ENCODE assay signal across 8 cellular contexts in the genomic region with DNA sequence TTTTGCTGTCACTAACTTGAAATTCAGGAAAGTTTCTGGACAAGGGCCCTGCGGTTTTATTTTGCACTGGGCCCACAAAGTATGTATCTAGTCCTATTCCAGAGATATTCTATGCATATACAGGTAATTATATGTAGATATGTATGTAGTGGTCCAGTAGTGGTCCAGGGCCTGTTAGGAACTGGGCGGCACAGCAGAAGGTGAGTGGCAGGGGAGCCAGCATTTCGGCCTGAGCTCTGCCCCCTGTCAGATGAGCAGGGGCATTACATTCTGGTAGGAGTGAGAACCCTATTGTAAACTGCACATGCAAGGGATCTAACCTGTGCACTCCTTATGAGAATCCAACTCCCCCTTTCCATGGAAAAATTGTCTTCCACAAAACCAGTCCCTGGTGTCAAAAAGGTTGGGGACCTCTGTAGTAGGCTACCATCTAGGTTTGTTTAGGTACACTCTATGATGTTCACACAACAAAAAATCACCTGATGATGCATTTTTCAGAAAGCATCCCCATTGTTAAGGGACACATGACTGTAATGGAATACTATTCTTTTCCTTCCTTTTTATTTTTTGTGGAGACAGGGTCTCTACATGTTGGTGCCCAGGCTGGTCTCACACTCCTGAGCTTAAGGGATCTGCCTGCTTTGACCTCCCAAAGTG. TPM values are rescaled to one million over a fixed set of nuclear protein-coding genes. Genes with fewer than 3 reads are reported as not detected.
DNase-seq lines count a peak whose midpoint lies in the region; ATAC-seq lines count a peak whose summit lies in the region.

No MANE protein-coding gene starts in this region.

- no peak overlapping the region for H3K27ac ChIP-seq in CD8-positive, alpha-beta memory T cell (ENCODE audit: low read depth, low read length)

- CTCF ChIA-PET in CD8-positive, alpha-beta memory T cell (lab: Charles Lee), result no interaction called here

- no peaks in the 10 kb centered on the region for H3K9me3 ChIP-seq in CD8-positive, alpha-beta memory T cell (ENCODE audit: low read length)
- no peaks in the 10 kb centered on the region for H3K9me3 ChIP-seq in HAP-1

- no peaks in the 10 kb centered on the region for H3K27me3 Mint-ChIP-seq in CD8-positive, alpha-beta memory T cell
- peaks cover 0 to 7% (median 0%) of the 10 kb centered on the region in 3 donors for H3K27me3 Mint-ChIP-seq in immature natural killer cell (ENCODE audit: low read depth in 3 of 3)
- no peaks in the 10 kb centered on the region for H3K27me3 Mint-ChIP-seq in activated T-cell treated with anti-CD3 and anti-CD28 coated beads, Interleukin-2, amount 50 U/mL, for 24 hours

- H3K4me1 Mint-ChIP-seq in CD8-positive, alpha-beta memory T cell, result peaks cover 20 to 45% (median 39%) of the 10 kb centered on the region in 3 donors
- peaks cover 48 to 60% of the 10 kb centered on the region in 2 donors for H3K4me1 Mint-ChIP-seq in immature natural killer cell
- peaks cover 55% of the 10 kb centered on the region for H3K4me1 Mint-ChIP-seq in activated T-cell treated with anti-CD3 and anti-CD28 coated beads, Interleukin-2, amount 50 U/mL, for 24 hours (ENCODE audit: low read depth)

- intact Hi-C loops in posterior vena cava (cut with DNase I), result no loop called here

- peaks cover 62% of the 10 kb centered on the region for H3K4me1 ChIP-seq in CD8-positive, alpha-beta memory T cell (ENCODE audit: insufficient read depth, low read length)
- peaks cover 12% of the 10 kb centered on the region for H3K4me1 ChIP-seq in HAP-1

- H3K27ac Mint-ChIP-seq in CD8-positive, alpha-beta memory T cell, result peak overlapping the region in 6 of 8 donors; percentile 28 to 89 (median 78)
- H3K27ac Mint-ChIP-seq in immature natural killer cell, result peak overlapping the region in 4 of 6 donors; percentile 61 to 78 (median 74)
- H3K27ac Mint-ChIP-seq in activated T-cell treated with anti-CD3 and anti-CD28 coated beads, Interleukin-2, amount 50 U/mL, for 24 hours, result no peak overlapping the region

- H3K36me3 ChIP-seq in CD8-positive, alpha-beta memory T cell (ENCODE audit: insufficient read depth, low read length), result no peaks in the 10 kb centered on the region
- peaks cover 13% of the 10 kb centered on the region for H3K36me3 ChIP-seq in HAP-1 (replicated peaks)

- H3K4me3 ChIP-seq in CD8-positive, alpha-beta memory T cell (ENCODE audit: low read length), result peak overlapping the region; percentile 29
- no peak overlapping the region for H3K4me3 ChIP-seq in HAP-1

- in situ Hi-C loops in HAP-1 (cut with MboI; ENCODE audit: low sequenced_read_pairs), result no loop called here

- no peaks in the 10 kb centered on the region for H3K9me3 Mint-ChIP-seq in CD8-positive, alpha-beta memory T cell
- no peaks in the 10 kb centered on the region for H3K9me3 Mint-ChIP-seq in immature natural killer cell
- H3K9me3 Mint-ChIP-seq in activated T-cell treated with anti-CD3 and anti-CD28 coated beads, Interleukin-2, amount 50 U/mL, for 24 hours, result no peaks in the 10 kb centered on the region

- no peaks in the 10 kb centered on the region for H3K27me3 ChIP-seq in CD8-positive, alpha-beta memory T cell (ENCODE audit: insufficient read depth, low read length, poor library complexity, severe bottlenecking)
- H3K27me3 ChIP-seq in HAP-1 (ENCODE audit: low read depth), result no peaks in the 10 kb centered on the region

- peaks cover 0 to 23% (median 9%) of the 10 kb centered on the region in 3 donors for H3K36me3 Mint-ChIP-seq in CD8-positive, alpha-beta memory T cell
- H3K36me3 Mint-ChIP-seq in immature natural killer cell, result no peaks in the 10 kb centered on the region
- peaks cover 57% of the 10 kb centered on the region for H3K36me3 Mint-ChIP-seq in activated T-cell treated with anti-CD3 and anti-CD28 coated beads, Interleukin-2, amount 50 U/mL, for 24 hours (ENCODE audit: low read depth)

- peak overlapping the region in 2 of 7 donors; percentile 64 to 87 for H3K4me3 Mint-ChIP-seq in CD8-positive, alpha-beta memory T cell
- peak overlapping the region in 3 of 5 donors; percentile 54 to 61 (median 61) for H3K4me3 Mint-ChIP-seq in immature natural killer cell
- no peak overlapping the region for H3K4me3 Mint-ChIP-seq in activated T-cell treated with anti-CD3 and anti-CD28 coated beads, Interleukin-2, amount 50 U/mL, for 24 hours

- POLR2A ChIA-PET in CD8-positive, alpha-beta memory T cell (lab: Charles Lee), result no interaction called here

- DNase-seq in CD8-positive, alpha-beta memory T cell, result no peak
- DNase-seq in HAP-1 (ENCODE audit: low spot score in 2 of 2) (peak; percentile 36 to 53), SW480 (ENCODE audit: low spot score) (peak; percentile 38), immature natural killer cell (no peak), posterior vena cava (ENCODE audit: low spot score) (no peak), DMS79 (lab: John Stamatoyannopoulos, UW) (no peak)
- DNase-seq in activated T-cell treated with anti-CD3 and anti-CD28 coated beads, Interleukin-2, amount 50 U/mL, for 24 hours, result no peak

- no peak for ATAC-seq in HG02840 (IDR thresholded peaks at IDR 0.05; ENCODE audit: low FRiP score, unreplicated experiment)

RNA-seq across cellular contexts. Expression of a gene that starts 2.8 kb away (rescaled TPM):
- 10 to 100 TPM; 83.0 to 94.0 TPM for total RNA-seq in CD8-positive, alpha-beta memory T cell
- polyA plus RNA-seq in CD8-positive, alpha-beta memory T cell, result 87.4 TPM
- 10 to 100 TPM; 49.7 to 87.7 (median 58.3) TPM for polyA plus RNA-seq in immature natural killer cell
- total RNA-seq in posterior vena cava, result 10 to 100 TPM; 55.4 to 69.9 TPM

Comparison
In these comparisons a context has a peak if more than half of its experiments do, and no peak if none do; other contexts are left out.
1. DNase-seq: peak in HAP-1 (2 of 2) and SW480 (single experiment); none in CD8-positive, alpha-beta memory T cell (0 of 5), immature natural killer cell (0 of 3), posterior vena cava (single experiment), DMS79 (single experiment) and activated T-cell treated with anti-CD3 and anti-CD28 coated beads, Interleukin-2, amount 50 U/mL, for 24 hours (single experiment).